In the genomic region with DNA sequence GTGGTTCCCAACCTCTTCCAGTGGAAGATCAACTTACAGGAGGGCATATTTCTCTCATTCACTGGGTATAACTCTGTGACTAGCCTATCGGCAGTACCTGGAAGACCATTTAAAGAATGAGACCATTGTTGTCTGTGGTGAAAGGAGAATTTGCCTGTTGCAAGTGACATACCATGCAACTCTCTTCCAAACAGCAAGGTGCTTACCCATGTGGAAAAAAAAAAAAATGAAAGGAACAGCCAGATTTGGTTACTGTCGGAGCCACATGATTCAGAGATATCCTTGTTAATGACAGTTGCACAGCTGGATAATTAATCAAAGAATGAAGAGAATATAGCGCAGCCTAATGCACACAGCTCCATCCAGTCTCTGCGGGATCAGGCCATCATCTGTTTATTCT, we compare ENCODE assay signal across 1 cellular context.
TF ChIP-seq lines count a peak whose summit lies in the region.

No MANE protein-coding gene starts in this region.

TF ChIP-seq in IMR-90, 13 proteins besides CTCF, POLR2A, EP300 and RAD21 (continued from another document):
- TF ChIP-seq NFE2L2 (IDR thresholded peaks at IDR 0.05; ENCODE audit: low read depth, low read length) = no peak
- TF ChIP-seq FOS (IDR thresholded peaks at IDR 0.05; ENCODE audit: low read depth, low read length) = no peak
- TF ChIP-seq MXI1 (IDR thresholded peaks at IDR 0.05; ENCODE audit: borderline replicate concordance, low read depth, low read length) = no peak
- no peak for TF ChIP-seq MAFK (IDR thresholded peaks at IDR 0.05; ENCODE audit: low read depth, low read length)
TF ChIP-seq in IMR-90: peak in this region for 0.
